Comparison of ENCODE assay signal across 33 cellular contexts in the genomic region with DNA sequence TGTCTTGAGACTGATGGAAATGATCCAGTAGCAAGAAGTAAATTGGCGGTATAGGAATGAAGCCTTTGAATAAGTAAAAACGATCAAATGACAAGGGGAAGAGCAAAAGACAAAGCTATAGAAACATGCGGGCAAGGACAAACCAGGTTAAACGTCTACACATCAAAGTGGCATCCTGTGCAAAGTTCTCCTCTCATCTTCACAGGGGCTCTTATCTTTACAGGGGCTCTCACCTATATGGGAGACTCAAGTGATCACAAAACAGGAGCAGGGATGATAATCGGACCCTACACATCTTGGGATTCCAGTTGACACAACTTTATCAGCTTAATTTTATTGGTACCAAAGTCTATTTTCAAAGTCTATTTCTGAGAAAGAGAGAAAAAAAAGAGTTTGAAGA.
DNase-seq lines count a peak whose midpoint lies in the region; ATAC-seq, FAIRE-seq and TF ChIP-seq lines count a peak whose summit lies in the region.
"Had no signal": no experiment of that assay in that cellular context is flagged by ENCODE, and none has a peak within 500 bp of the region (broad histone marks: within the 10 kb centered on the region; RNA-seq: fewer than 3 reads in every experiment).

No MANE protein-coding gene starts in this region.

- no peak overlapping the region for H2BK120ac ChIP-seq in H9 (ENCODE audit: low read depth, low read length, poor library complexity, severe bottlenecking)

- no peak overlapping the region for H2BK12ac ChIP-seq in H9 (ENCODE audit: insufficient read length, low read depth, low read length)

- no peaks in the 10 kb centered on the region for H3K9me2 ChIP-seq in hepatocyte (replicated peaks; ENCODE audit: insufficient read depth)

- FAIRE-seq in HepG2 (lab: Jason Lieb, UNC) = peak; percentile 80
- FAIRE-seq: A204.1, A549, D721Med had no signal

- H3K4me2 ChIP-seq in HepG2 (ENCODE audit: low read depth, low read length) = peak overlapping the region; percentile 30
- H3K4me2 ChIP-seq in hepatocyte = no peak overlapping the region
- no peak overlapping the region for H3K4me2 ChIP-seq in H9 (ENCODE audit: insufficient read depth, insufficient read length, low read length)
- H3K4me2 ChIP-seq: A549; BLaER1; BLaER1 treated with 17β-estradiol and CSF1 and Interleukin-3, amounts not matched to agents 10 nM and 100 nM had no signal

- H3K27ac Mint-ChIP-seq in Caco-2 (ENCODE audit: unreplicated experiment) (peak overlapping the region; percentile 10), H9 (no peak overlapping the region), endodermal cell (no peak overlapping the region)
- H3K27ac Mint-ChIP-seq: B cell; CD14-positive monocyte; CD4-positive, alpha-beta memory T cell; CD4-positive, alpha-beta T cell; CD4-positive, CD25-positive, alpha-beta regulatory T cell; CD8-positive, alpha-beta memory T cell; CD8-positive, alpha-beta T cell had no signal

- H3K4ac ChIP-seq in H9 (ENCODE audit: low read depth, low read length) = no peak overlapping the region

- no peak overlapping the region for H2AK5ac ChIP-seq in H9 (ENCODE audit: insufficient read length, low read length)

- H3K4me1 Mint-ChIP-seq in Caco-2 (ENCODE audit: low read depth, unreplicated experiment) = peaks cover 7% of the 10 kb centered on the region
- peaks cover 7 to 10% of the 10 kb centered on the region in 2 experiments for H3K4me1 Mint-ChIP-seq in H9
- peaks cover 54% of the 10 kb centered on the region for H3K4me1 Mint-ChIP-seq in endodermal cell
- H3K4me1 Mint-ChIP-seq: B cell; CD4-positive, alpha-beta memory T cell; CD4-positive, CD25-positive, alpha-beta regulatory T cell; CD8-positive, alpha-beta memory T cell had no signal

- in situ Hi-C loops in HepG2 (cut with HindIII; ENCODE audit: extremely low pct_ligation_motif_present, low pct_unique_long_range_greater_than_20kb) = no loop called here

- H2AFZ ChIP-seq in HepG2 (ENCODE audit: low read length) (no peak overlapping the region), hepatocyte (no peak overlapping the region), H9 (ENCODE audit: low read length) (no peak overlapping the region)

- WGBS in HepG2 (ENCODE audit: low lambda C conversion rate) = 10% methylated on average over 5 of the region's 5 CpGs
- WGBS in right lobe of liver (ENCODE audit: insufficient coverage, low coverage, low lambda C conversion rate, missing lambda C conversion rate) = 62% methylated on average over 5 of the region's 5 CpGs
- WGBS in hepatocyte (ENCODE audit: low lambda C conversion rate, missing lambda C conversion rate) = 37% methylated on average over 5 of the region's 5 CpGs
- WGBS in H9 (ENCODE audit: extremely low coverage, insufficient read length, low lambda C conversion rate) = no CpG with 5 or more reads among the region's 5 CpGs
- WGBS in endodermal cell (ENCODE audit: insufficient coverage in 1 of 2, insufficient read length in 1 of 2), 2 experiments = 79 to 88% methylated on average over 5 of the region's 5 CpGs

- CTCF ChIA-PET in HepG2 (lab: Yijun Ruan, JAX; ENCODE audit: low intra/inter-chr PET ratio, low total read pairs) (no interaction called here), Caco-2 (lab: Charles Lee) (no interaction called here)

- H3K23ac ChIP-seq in H9 (ENCODE audit: insufficient read length, low read depth, low read length) = no peak overlapping the region

- no peaks in the 10 kb centered on the region for H3K27me3 ChIP-seq in HepG2 (ENCODE audit: control insufficient read depth in 1 of 2, insufficient read depth in 2 of 2, low read length in 2 of 2)
- H3K27me3 ChIP-seq in right lobe of liver = no peaks in the 10 kb centered on the region
- no peaks in the 10 kb centered on the region for H3K27me3 ChIP-seq in Caco-2 (replicated peaks; ENCODE audit: control insufficient read depth, insufficient read depth, low read length)
- H3K27me3 ChIP-seq in hepatocyte = no peaks in the 10 kb centered on the region
- H3K27me3 ChIP-seq in H9 (ENCODE audit: insufficient read depth, low read length) = no peaks in the 10 kb centered on the region
- H3K27me3 ChIP-seq in endodermal cell (ENCODE audit: control insufficient read depth, insufficient read depth, low read length, poor library complexity, severe bottlenecking) = peaks cover 10% of the 10 kb centered on the region
- H3K27me3 ChIP-seq: BE2C; BLaER1; BLaER1 treated with 17β-estradiol and CSF1 and Interleukin-3, amounts not matched to agents 10 nM and 100 nM had no signal

- H3K23me2 ChIP-seq in H9 (ENCODE audit: insufficient read length, low read depth, low read length, poor library complexity, severe bottlenecking) = no peaks in the 10 kb centered on the region

- no peak for TF ChIP-seq RAD21 in HepG2 (CRISPR knock-in tag; IDR thresholded peaks at IDR 0.05)

- H3K4me3 Mint-ChIP-seq in Caco-2 (ENCODE audit: unreplicated experiment) = no peak overlapping the region
- H3K4me3 Mint-ChIP-seq in H9 = no peak overlapping the region
- no peak overlapping the region for H3K4me3 Mint-ChIP-seq in endodermal cell
- H3K4me3 Mint-ChIP-seq: B cell; CD14-positive monocyte; CD4-positive, alpha-beta memory T cell; CD4-positive, alpha-beta T cell; CD4-positive, CD25-positive, alpha-beta regulatory T cell; CD8-positive, alpha-beta memory T cell; CD8-positive, alpha-beta T cell had no signal

- BruUV-seq in HepG2 (replicated peaks; lab: Mats Ljungman, UMichigan) = no TSS peak
- BruUV-seq in Caco-2 (replicated peaks; lab: Mats Ljungman, UMichigan) = no TSS peak

- TF ChIP-seq POLR2A in HepG2 (IDR thresholded peaks at IDR 0.05; ENCODE audit: insufficient read depth in 1 of 2, low read depth in 2 of 2, low read length in 2 of 2) = no peak
- no peak for TF ChIP-seq POLR2A in right lobe of liver (IDR thresholded peaks at IDR 0.05)

- H3K79me2 ChIP-seq in HepG2 (ENCODE audit: insufficient read depth, low read length) (no peaks in the 10 kb centered on the region), hepatocyte (no peaks in the 10 kb centered on the region), H9 (ENCODE audit: insufficient read depth, low read length) (no peaks in the 10 kb centered on the region)

- H2BK20ac ChIP-seq in H9 (ENCODE audit: low read depth, low read length, poor library complexity, severe bottlenecking) = no peak overlapping the region

- H3K27ac ChIP-seq in HepG2 (ENCODE audit: extremely low read length, insufficient read depth, low read length) (peak overlapping the region; percentile 53), right lobe of liver (no peak overlapping the region), hepatocyte (no peak overlapping the region), H9 (ENCODE audit: insufficient read length, low read depth, low read length) (no peak overlapping the region), endodermal cell (ENCODE audit: low read depth, low read length) (no peak overlapping the region)
- H3K27ac ChIP-seq: 22Rv1; A549; BLaER1; BLaER1 treated with 17β-estradiol and CSF1 and Interleukin-3, amounts not matched to agents 10 nM and 100 nM; C4-2B had no signal

- H3K14ac ChIP-seq in H9 (ENCODE audit: insufficient read depth, low read length) = no peak overlapping the region

- DNase-seq in HepG2 (ENCODE audit: low spot score) = peak; percentile 56
- no peak for DNase-seq in right lobe of liver
- peak; percentile 24 to 54 for DNase-seq in Caco-2
- peak; percentile 7 for DNase-seq in hepatocyte (ENCODE audit: low spot score)
- no peak for DNase-seq in H9
- DNase-seq in endodermal cell = no peak
- DNase-seq: 8988T; ACHN; AML-193; BE2C; C1 segment of cervical spinal cord; Calu3; CD4-positive, alpha-beta memory T cell; CD4-positive, alpha-beta T cell; CD4-positive, CD25-positive, alpha-beta regulatory T cell; CD8-positive, alpha-beta memory T cell; CD8-positive, alpha-beta T cell; DMS 273 treated with DMSO at 0.1 percent for 48 hours; DMS153; DMS53; DMS79; DMS79 treated with DMSO at 0.1 percent for 48 hours; DND-41; EL had no signal

- H3K27me3 Mint-ChIP-seq in Caco-2 (ENCODE audit: insufficient read depth, unreplicated experiment) (no peaks in the 10 kb centered on the region), H9 (ENCODE audit: low read depth) (no peaks in the 10 kb centered on the region), endodermal cell (ENCODE audit: insufficient read depth) (no peaks in the 10 kb centered on the region)
- H3K27me3 Mint-ChIP-seq: B cell; CD4-positive, alpha-beta memory T cell; CD4-positive, alpha-beta T cell; CD4-positive, CD25-positive, alpha-beta regulatory T cell; CD8-positive, alpha-beta memory T cell had no signal

- H3K18ac ChIP-seq in H9 (ENCODE audit: insufficient read length, low read depth, low read length) = no peak overlapping the region

- H3T11ph ChIP-seq in H9 (ENCODE audit: low read length) = no peak overlapping the region

- TF ChIP-seq EP300 in HepG2 (IDR thresholded peaks at IDR 0.05; ENCODE audit: low read depth in 2 of 2, low read length in 2 of 2) = peak in 1 of 2 experiments; percentile 81; a peak in 2 of 4 replicates
- TF ChIP-seq EP300 in HepG2 (CRISPR knock-in tag; IDR thresholded peaks at IDR 0.05; ENCODE audit: borderline replicate concordance) = no peak

- peaks cover 60% of the 10 kb centered on the region for H3K4me1 ChIP-seq in HepG2 (ENCODE audit: insufficient read depth, low read length)
- H3K4me1 ChIP-seq in right lobe of liver = no peaks in the 10 kb centered on the region
- peaks cover 13% of the 10 kb centered on the region for H3K4me1 ChIP-seq in Caco-2
- peaks cover 12% of the 10 kb centered on the region for H3K4me1 ChIP-seq in hepatocyte (ENCODE audit: insufficient read depth)
- H3K4me1 ChIP-seq in H9 (ENCODE audit: insufficient read depth, low read length) = no peaks in the 10 kb centered on the region; the same call in 1 of the 2 replicates
- H3K4me1 ChIP-seq in endodermal cell (ENCODE audit: control insufficient read depth, insufficient read depth, low read length) = peaks cover 12% of the 10 kb centered on the region
- H3K4me1 ChIP-seq: A549, BE2C had no signal

- H2BK15ac ChIP-seq in H9 (ENCODE audit: low read depth, low read length) = no peak overlapping the region

- intact Hi-C loops in HepG2 (cut with micrococcal nuclease; ENCODE audit: unreplicated experiment) = no loop called here
- intact Hi-C loops in right lobe of liver (cut with DNase I) = no loop called here
- intact Hi-C loops in Caco-2 (cut with micrococcal nuclease; ENCODE audit: unreplicated experiment) = loop anchor here (10.0 kb wide), 1 partner anchor 170 kb away; no protein-coding TSS in a partner anchor

- H3K79me1 ChIP-seq in H9 (ENCODE audit: insufficient read depth, low read depth, low read length, poor library complexity, severe bottlenecking) = no peaks in the 10 kb centered on the region

- H3K4me3 ChIP-seq in HepG2 (replicated peaks in 1 of 3; ENCODE audit: insufficient read depth in 1 of 3, low read depth in 2 of 3, low read length in 3 of 3) (no peak overlapping the region), right lobe of liver (no peak overlapping the region), Caco-2 (ENCODE audit: low read depth, low read length) (no peak overlapping the region), hepatocyte (no peak overlapping the region), endodermal cell (ENCODE audit: low read length) (no peak overlapping the region)
- H3K4me3 ChIP-seq: A549; BLaER1; BLaER1 treated with 17β-estradiol and CSF1 and Interleukin-3, amounts not matched to agents 10 nM and 100 nM had no signal

- H4K20me1 ChIP-seq in HepG2 (ENCODE audit: insufficient read depth, low read length) (no peaks in the 10 kb centered on the region), hepatocyte (ENCODE audit: insufficient read depth, poor library complexity, severe bottlenecking) (no peaks in the 10 kb centered on the region), H9 (ENCODE audit: control insufficient read depth, insufficient read depth, insufficient read length) (no peaks in the 10 kb centered on the region)
- H4K20me1 ChIP-seq: BLaER1; BLaER1 treated with 17β-estradiol and CSF1 and Interleukin-3, amounts not matched to agents 10 nM and 100 nM had no signal

- TF ChIP-seq CTCF in HepG2 (CRISPR knock-in tag; IDR thresholded peaks at IDR 0.05) (no peak), right lobe of liver (IDR thresholded peaks at IDR 0.05) (no peak), Caco-2 (IDR thresholded peaks at IDR 0.05; ENCODE audit: insufficient read depth in 1 of 2, low read depth in 1 of 2, low read length in 1 of 2, severe bottlenecking in 1 of 2, unreplicated experiment in 1 of 2) (no peak), hepatocyte (IDR thresholded peaks at IDR 0.05; ENCODE audit: poor library complexity) (no peak), H9 (conservative IDR thresholded peaks at IDR 0.05) (no peak), endodermal cell (conservative IDR thresholded peaks at IDR 0.05) (no peak)

- no peaks in the 10 kb centered on the region for H3K36me3 ChIP-seq in HepG2 (replicated peaks in 1 of 2; ENCODE audit: control insufficient read depth in 1 of 2, insufficient read depth in 2 of 2, low read length in 2 of 2)
- no peaks in the 10 kb centered on the region for H3K36me3 ChIP-seq in right lobe of liver
- no peaks in the 10 kb centered on the region for H3K36me3 ChIP-seq in Caco-2 (ENCODE audit: control insufficient read depth, insufficient read depth, low read length)
- no peaks in the 10 kb centered on the region for H3K36me3 ChIP-seq in hepatocyte (replicated peaks; ENCODE audit: insufficient read depth, low read depth)
- H3K36me3 ChIP-seq in endodermal cell (ENCODE audit: control insufficient read depth, insufficient read depth, low read length) = no peaks in the 10 kb centered on the region
- H3K36me3 ChIP-seq: BE2C; BLaER1; BLaER1 treated with 17β-estradiol and CSF1 and Interleukin-3, amounts not matched to agents 10 nM and 100 nM had no signal

- H3K9me3 ChIP-seq in HepG2 (ENCODE audit: low read length) (no peaks in the 10 kb centered on the region), right lobe of liver (no peaks in the 10 kb centered on the region), Caco-2 (no peaks in the 10 kb centered on the region), hepatocyte (ENCODE audit: low read depth) (no peaks in the 10 kb centered on the region), H9 (ENCODE audit: control insufficient read depth, low read depth, low read length) (no peaks in the 10 kb centered on the region), endodermal cell (ENCODE audit: control insufficient read depth, low read length) (peaks cover 8% of the 10 kb centered on the region)
- H3K9me3 ChIP-seq: A549; BE2C; BLaER1; BLaER1 treated with 17β-estradiol and CSF1 and Interleukin-3, amounts not matched to agents 10 nM and 100 nM had no signal

- POLR2A ChIA-PET in HepG2 (lab: Yijun Ruan, JAX) (no interaction called here), Caco-2 (lab: Charles Lee) (no interaction called here)

- H2BK5ac ChIP-seq in H9 (ENCODE audit: insufficient read length, low read length) = no peak overlapping the region

- ATAC-seq in HepG2 (peak; percentile 92), right lobe of liver (no peak)
- ATAC-seq: A549; CD8-positive, alpha-beta T cell had no signal

- no peak overlapping the region for H3K56ac ChIP-seq in H9 (ENCODE audit: insufficient read length, low read depth, low read length)

- H4K91ac ChIP-seq in H9 (ENCODE audit: insufficient read length, low read depth, low read length) = no peak overlapping the region

- H3K9me3 Mint-ChIP-seq in Caco-2 (ENCODE audit: unreplicated experiment) (peaks cover 8% of the 10 kb centered on the region), H9 (peaks cover 0 to 2% of the 10 kb centered on the region in 2 experiments; a peak in 2 of 5 replicates), endodermal cell (no peaks in the 10 kb centered on the region)

- no peak overlapping the region for H3K9ac ChIP-seq in HepG2 (ENCODE audit: insufficient read depth, low read depth, low read length)
- no peak overlapping the region for H3K9ac ChIP-seq in H9 (ENCODE audit: extremely low read depth, insufficient read length, low read length)
- no peak overlapping the region for H3K9ac ChIP-seq in endodermal cell (ENCODE audit: extremely low read depth, low read length, poor library complexity, severe bottlenecking)
- H3K9ac ChIP-seq: BLaER1; BLaER1 treated with 17β-estradiol and CSF1 and Interleukin-3, amounts not matched to agents 10 nM and 100 nM had no signal

- H4K8ac ChIP-seq in H9 (replicated peaks; ENCODE audit: insufficient read length, low read depth, low read length) = no peak overlapping the region

- H4K5ac ChIP-seq in H9 (ENCODE audit: insufficient read length, low read depth, low read length) = no peak overlapping the region

- H3K36me3 Mint-ChIP-seq in Caco-2 (ENCODE audit: insufficient read depth, unreplicated experiment) (no peaks in the 10 kb centered on the region), H9 (ENCODE audit: insufficient read depth in 1 of 3, low read depth in 3 of 3) (peaks cover 0 to 19% (median 10%) of the 10 kb centered on the region in 3 experiments; a peak in 5 of 7 replicates), endodermal cell (ENCODE audit: low read depth) (no peaks in the 10 kb centered on the region)
- H3K36me3 Mint-ChIP-seq: CD14-positive monocyte; CD4-positive, alpha-beta memory T cell; CD4-positive, CD25-positive, alpha-beta regulatory T cell; CD8-positive, alpha-beta memory T cell; CD8-positive, alpha-beta T cell had no signal

Comparison
In these comparisons a context has a peak if more than half of its experiments do, and no peak if none do; other contexts are left out.
1. DNase-seq: peak in HepG2 (single experiment), Caco-2 (2 of 2) and hepatocyte (single experiment); none in right lobe of liver (0 of 3), H9 (single experiment) and endodermal cell (single experiment).